Comparison of ENCODE assay signal across 11 cellular contexts in the genomic region with DNA sequence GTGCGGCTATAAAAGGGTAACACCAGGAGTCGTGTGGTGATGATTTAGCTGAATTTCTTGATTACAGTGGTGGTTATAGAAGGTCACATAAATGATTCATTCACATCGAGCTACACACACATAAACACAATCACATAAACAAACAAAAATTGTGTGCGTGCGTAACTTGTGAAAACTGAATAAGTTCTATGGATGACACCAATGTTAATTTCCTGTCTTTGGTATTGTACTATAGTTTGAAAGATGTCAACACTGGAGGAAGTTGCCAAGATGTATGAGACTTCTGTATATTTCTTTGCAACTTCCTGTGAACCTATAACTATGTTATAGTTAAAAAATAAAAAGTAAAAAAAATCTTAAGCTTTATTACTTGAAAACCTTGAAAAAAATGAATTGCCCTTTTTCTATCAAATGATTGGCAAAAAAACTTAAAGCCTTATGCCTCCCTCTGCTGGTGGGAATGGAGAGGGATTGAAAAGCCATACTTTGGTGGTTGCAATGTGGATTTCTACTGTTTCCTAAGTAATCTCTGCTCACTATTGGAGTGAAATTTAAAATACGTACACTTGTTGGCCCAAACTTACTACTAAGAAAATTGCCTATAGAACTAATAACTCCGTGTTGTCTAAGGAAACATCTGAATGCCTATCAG.
DNase-seq lines count a peak whose midpoint lies in the region; ATAC-seq and TF ChIP-seq lines count a peak whose summit lies in the region.
"Had no signal": no experiment of that assay in that cellular context is flagged by ENCODE, and none has a peak within 500 bp of the region (broad histone marks: within the 10 kb centered on the region; RNA-seq: fewer than 3 reads in every experiment).

No MANE protein-coding gene starts in this region.

- H3K79me1 ChIP-seq in IMR-90 (ENCODE audit: low read depth in 1 of 2, low read length in 2 of 2) (no peaks in the 10 kb centered on the region), mesendoderm (ENCODE audit: low read length) (no peaks in the 10 kb centered on the region)

- H3K27ac Mint-ChIP-seq in Calu3 (ENCODE audit: unreplicated experiment) = no peak overlapping the region
- no peak overlapping the region for H3K27ac Mint-ChIP-seq in activated naive CD8-positive, alpha-beta T cell treated with anti-CD3 and anti-CD28 coated beads, Interleukin-2, amount 50 U/mL, for 24 hours
- H3K27ac Mint-ChIP-seq: T-cell had no signal

- peaks cover 66% of the 10 kb centered on the region for H3K27me3 Mint-ChIP-seq in Calu3 (ENCODE audit: unreplicated experiment)
- no peaks in the 10 kb centered on the region for H3K27me3 Mint-ChIP-seq in activated naive CD8-positive, alpha-beta T cell treated with anti-CD3 and anti-CD28 coated beads, Interleukin-2, amount 50 U/mL, for 24 hours

- TF ChIP-seq CTCF in Calu3 (IDR thresholded peaks at IDR 0.05; ENCODE audit: unreplicated experiment) (peak; percentile 46), IMR-90 (conservative IDR thresholded peaks at IDR 0.05; ENCODE audit: low read depth, low read length) (peak; percentile 69), body of pancreas (IDR thresholded peaks at IDR 0.05) (peak in 6 of 7 experiments; percentile 32 to 58 (median 46))

- H3K4ac ChIP-seq in IMR-90 (ENCODE audit: low read depth, low read length) = no peak overlapping the region
- no peak overlapping the region for H3K4ac ChIP-seq in mesendoderm (ENCODE audit: low read depth, low read length)

- H3K18ac ChIP-seq in IMR-90 (ENCODE audit: low read depth, low read length) (no peak overlapping the region), mesendoderm (ENCODE audit: low read length) (no peak overlapping the region)

- H3K14ac ChIP-seq in IMR-90 (replicated peaks; ENCODE audit: low read depth, low read length) = no peak overlapping the region

- no peak overlapping the region for H2BK20ac ChIP-seq in IMR-90 (ENCODE audit: low read depth, low read length)

- H4K8ac ChIP-seq in IMR-90 (ENCODE audit: low read depth in 2 of 2, low read length in 2 of 2) (no peak overlapping the region), mesendoderm (ENCODE audit: low read depth, low read length) (no peak overlapping the region)

- H4K91ac ChIP-seq in IMR-90 (ENCODE audit: insufficient read depth, low read depth, low read length) = no peak overlapping the region

- H3K4me1 ChIP-seq in IMR-90 (ENCODE audit: control insufficient read depth, insufficient read depth, low read length) = no peaks in the 10 kb centered on the region
- H3K4me1 ChIP-seq in body of pancreas = no peaks in the 10 kb centered on the region
- H3K4me1 ChIP-seq in mesendoderm (ENCODE audit: control insufficient read depth, low read depth, low read length) = no peaks in the 10 kb centered on the region

- H3K4me1 Mint-ChIP-seq in Calu3 (ENCODE audit: low read depth, unreplicated experiment) = no peaks in the 10 kb centered on the region
- no peaks in the 10 kb centered on the region for H3K4me1 Mint-ChIP-seq in activated naive CD8-positive, alpha-beta T cell treated with anti-CD3 and anti-CD28 coated beads, Interleukin-2, amount 50 U/mL, for 24 hours

- H2BK15ac ChIP-seq in IMR-90 (ENCODE audit: low read depth, low read length) = no peak overlapping the region
- H2BK15ac ChIP-seq in mesendoderm (replicated peaks; ENCODE audit: low read depth) = no peak overlapping the region

- CTCF ChIA-PET in Calu3 (lab: Charles Lee) = interaction anchor here (1.0 kb wide), 2 partner anchors 15 kb away, joined by 3 to 4 read pairs; no protein-coding TSS in a partner anchor
- CTCF ChIA-PET in IMR-90 (lab: Yijun Ruan, JAX) = interaction anchor here (0.5 to 1.4 kb wide), 5 partner anchors 9 to 96 kb away, joined by 3 to 8 read pairs (median 4); no protein-coding TSS in a partner anchor

- H3K56ac ChIP-seq in IMR-90 (ENCODE audit: extremely low read depth, insufficient read depth, low read length) = no peak overlapping the region
- no peak overlapping the region for H3K56ac ChIP-seq in mesendoderm (ENCODE audit: low read length)

- no peak overlapping the region for H2AK9ac ChIP-seq in IMR-90 (replicated peaks; ENCODE audit: low read depth, low read length, poor library complexity)

- H3K4me2 ChIP-seq in IMR-90 (ENCODE audit: low read depth, low read length) (no peak overlapping the region), mesendoderm (ENCODE audit: low read length) (no peak overlapping the region)

- in situ Hi-C loops in IMR-90 (cut with MboI; ENCODE audit: low sequenced_read_pairs) = no loop called here

- H2BK5ac ChIP-seq in IMR-90 (ENCODE audit: low read depth, low read length, poor library complexity, severe bottlenecking) = no peak overlapping the region
- no peak overlapping the region for H2BK5ac ChIP-seq in mesendoderm (ENCODE audit: low read length)

- H3K36me3 ChIP-seq in IMR-90 (ENCODE audit: control insufficient read depth, insufficient read depth, low read length) (no peaks in the 10 kb centered on the region), body of pancreas (replicated peaks in 1 of 2; ENCODE audit: insufficient read depth in 1 of 2, low read depth in 2 of 2) (no peaks in the 10 kb centered on the region), mesendoderm (ENCODE audit: control insufficient read depth, insufficient read depth, low read length) (no peaks in the 10 kb centered on the region)

- no peak overlapping the region for H3K4me3 Mint-ChIP-seq in Calu3 (ENCODE audit: low read depth, unreplicated experiment)
- H3K4me3 Mint-ChIP-seq in activated naive CD8-positive, alpha-beta T cell treated with anti-CD3 and anti-CD28 coated beads, Interleukin-2, amount 50 U/mL, for 24 hours = no peak overlapping the region
- H3K4me3 Mint-ChIP-seq: T-cell had no signal

- H3K9ac ChIP-seq in IMR-90 (ENCODE audit: low read depth, low read length) = no peak overlapping the region
- no peak overlapping the region for H3K9ac ChIP-seq in mesendoderm (ENCODE audit: low read length)

- POLR2A ChIA-PET in IMR-90 (lab: Charles Lee; ENCODE audit: unreplicated experiment) = no interaction called here

- H3K27me3 ChIP-seq in IMR-90 (ENCODE audit: control insufficient read depth, insufficient read depth, low read length) (no peaks in the 10 kb centered on the region), body of pancreas (no peaks in the 10 kb centered on the region), mesendoderm (ENCODE audit: insufficient read depth, low read length, poor library complexity) (no peaks in the 10 kb centered on the region)

- dilution Hi-C loops in IMR-90 (cut with HindIII; ENCODE audit: low sequenced_read_pairs, unreplicated experiment) = no loop called here

- intact Hi-C loops in Calu3 (cut with micrococcal nuclease; ENCODE audit: unreplicated experiment) (loop anchor here (1.0 to 2.0 kb wide), 4 partner anchors 39 to 176 kb away; no protein-coding TSS in a partner anchor), IMR-90 (cut with micrococcal nuclease) (loop anchor here (1.0 to 2.0 kb wide), 2 partner anchors 44 to 179 kb away; no protein-coding TSS in a partner anchor), body of pancreas (cut with DNase I) (no loop called here)

- H4K5ac ChIP-seq in IMR-90 (ENCODE audit: low read depth, low read length) (no peak overlapping the region), mesendoderm (ENCODE audit: low read length) (no peak overlapping the region)

- peak; percentile 36 for TF ChIP-seq RAD21 in IMR-90 (IDR thresholded peaks at IDR 0.05; ENCODE audit: low read length)

- no peaks in the 10 kb centered on the region for H3K9me3 ChIP-seq in IMR-90 (ENCODE audit: control insufficient read depth, insufficient read depth, low read length)
- H3K9me3 ChIP-seq in body of pancreas = no peaks in the 10 kb centered on the region

- H2BK120ac ChIP-seq in IMR-90 (ENCODE audit: low read depth, low read length) = no peak overlapping the region
- H2BK120ac ChIP-seq in mesendoderm (ENCODE audit: low read depth, low read length) = no peak overlapping the region

- H2AFZ ChIP-seq in IMR-90 (replicated peaks; ENCODE audit: low read length, poor library complexity) = no peak overlapping the region

- H3K27ac ChIP-seq in IMR-90 (ENCODE audit: insufficient read depth, low read length) (no peak overlapping the region), body of pancreas (no peak overlapping the region), mesendoderm (ENCODE audit: low read depth, low read length) (no peak overlapping the region)
- H3K27ac ChIP-seq: skin epidermis had no signal

- TF ChIP-seq POLR2A in IMR-90 (IDR thresholded peaks at IDR 0.05; ENCODE audit: low read depth, low read length) = no peak
- TF ChIP-seq POLR2A in body of pancreas (IDR thresholded peaks at IDR 0.05) = no peak

- ATAC-seq in IMR-90 (ENCODE audit: low read depth) = peak; percentile 53; the same call in 1 of the 2 replicates
- ATAC-seq in body of pancreas = no peak
- ATAC-seq in activated naive CD8-positive, alpha-beta T cell treated with anti-CD3 and anti-CD28 coated beads, Interleukin-2, amount 50 U/mL, for 24 hours = no peak
- ATAC-seq in GM21390 (IDR thresholded peaks at IDR 0.05; ENCODE audit: unreplicated experiment) = no peak

- peak; percentile 37 for DNase-seq in Calu3
- peak; percentile 34 for DNase-seq in IMR-90
- DNase-seq in body of pancreas = peak in 1 of 4 donors; percentile 14
- DNase-seq in mesendoderm = peak; percentile 28
- DNase-seq in COLO829 (ENCODE audit: low spot score) = no peak
- DNase-seq in ureter (ENCODE audit: low spot score) = no peak
- no peak for DNase-seq in activated naive CD8-positive, alpha-beta T cell treated with anti-CD3 and anti-CD28 coated beads, Interleukin-2, amount 50 U/mL, for 24 hours
- DNase-seq: effector memory CD4-positive, alpha-beta T cell had no signal

- no peaks in the 10 kb centered on the region for H3K9me1 ChIP-seq in IMR-90 (ENCODE audit: insufficient read depth, low read length)

- H3K23ac ChIP-seq in IMR-90 (ENCODE audit: low read depth, low read length) (no peak overlapping the region), mesendoderm (ENCODE audit: low read length) (no peak overlapping the region)

- no peak overlapping the region for H3K4me3 ChIP-seq in IMR-90 (ENCODE audit: insufficient read depth, low read depth, low read length)
- H3K4me3 ChIP-seq in body of pancreas = no peak overlapping the region
- H3K4me3 ChIP-seq in mesendoderm (ENCODE audit: low read length) = no peak overlapping the region
- H3K4me3 ChIP-seq: skin epidermis had no signal

- H3K36me3 Mint-ChIP-seq in Calu3 (ENCODE audit: insufficient read depth, unreplicated experiment) = no peaks in the 10 kb centered on the region
- H3K36me3 Mint-ChIP-seq in activated naive CD8-positive, alpha-beta T cell treated with anti-CD3 and anti-CD28 coated beads, Interleukin-2, amount 50 U/mL, for 24 hours (ENCODE audit: low read depth) = no peaks in the 10 kb centered on the region
- H3K36me3 Mint-ChIP-seq: T-cell had no signal

- no peaks in the 10 kb centered on the region for H4K20me1 ChIP-seq in IMR-90 (ENCODE audit: insufficient read depth, low read length)

- H3K9me3 Mint-ChIP-seq in Calu3 (ENCODE audit: low read depth, unreplicated experiment) = no peaks in the 10 kb centered on the region
- H3K9me3 Mint-ChIP-seq in activated naive CD8-positive, alpha-beta T cell treated with anti-CD3 and anti-CD28 coated beads, Interleukin-2, amount 50 U/mL, for 24 hours = no peaks in the 10 kb centered on the region
- H3K9me3 Mint-ChIP-seq: T-cell had no signal

- no peak overlapping the region for H2AK5ac ChIP-seq in IMR-90 (ENCODE audit: low read depth, low read length)
- H2AK5ac ChIP-seq in mesendoderm (ENCODE audit: low read length) = no peak overlapping the region

- no TSS peak for BruUV-seq in Calu3 (replicated peaks; lab: Mats Ljungman, UMichigan)
- BruUV-seq in IMR-90 (replicated peaks; lab: Mats Ljungman, UMichigan) = no TSS peak

- WGBS in IMR-90 (ENCODE audit: extremely low coverage in 2 of 2, insufficient read length in 1 of 2), 2 experiments = no CpG with 5 or more reads among the region's 7 CpGs
- 29 to 45% methylated on average over 7 of the region's 7 CpGs for WGBS in body of pancreas, 2 donors
- 100% methylated on average over 1 of the region's 7 CpGs for WGBS in mesendoderm (ENCODE audit: extremely low coverage, insufficient coverage, low lambda C conversion rate)

- H3K79me2 ChIP-seq in mesendoderm (ENCODE audit: control insufficient read depth, insufficient read depth, low read length) = no peaks in the 10 kb centered on the region

Comparison
In these comparisons a context has a peak if more than half of its experiments do, and no peak if none do; other contexts are left out.
1. DNase-seq: peak in Calu3 (single experiment), IMR-90 (single experiment) and mesendoderm (single experiment); none in COLO829 (single experiment), ureter (single experiment) and activated naive CD8-positive, alpha-beta T cell treated with anti-CD3 and anti-CD28 coated beads, Interleukin-2, amount 50 U/mL, for 24 hours (single experiment).
2. Peak in every context shown above with its lines, with median percentiles within 50 percentile points of each other: CTCF ChIP-seq.